ENCODE assay signal across 19 cellular contexts in the genomic region with DNA sequence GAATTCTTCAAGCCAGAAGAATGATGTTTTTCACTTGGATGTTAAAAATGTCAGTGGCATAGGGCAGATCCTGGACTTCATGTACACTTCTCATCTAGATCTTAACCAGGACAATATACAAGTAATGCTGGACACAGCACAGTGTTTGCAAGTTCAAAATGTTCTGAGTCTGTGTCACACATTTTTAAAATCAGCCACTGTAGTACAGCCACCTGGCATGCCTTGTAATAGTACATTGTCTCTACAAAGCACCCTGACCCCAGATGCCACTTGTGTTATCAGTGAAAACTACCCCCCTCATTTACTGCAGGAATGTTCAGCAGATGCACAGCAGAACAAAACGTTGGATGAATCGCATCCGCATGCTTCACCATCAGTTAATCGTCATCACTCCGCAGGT.
"Had no signal": no experiment of that assay in that cellular context is flagged by ENCODE, and none has a peak within 500 bp of the region (broad histone marks: within the 10 kb centered on the region; RNA-seq: fewer than 3 reads in every experiment).

No MANE protein-coding gene starts in this region.

- FAIRE-seq: astrocyte had no signal

- ATAC-seq: activated CD4-positive, CD25-positive, alpha-beta regulatory T cell treated with anti-CD3 and anti-CD28 coated beads, Interleukin-2, amount 50 U/mL, for 24 hours; activated CD8-positive, alpha-beta T cell treated with anti-CD3 and anti-CD28 coated beads, Interleukin-2, amount 10 ng/mL, durations not matched to agents 7 days and 5 days; activated T-cell treated with anti-CD3 and anti-CD28 coated beads, Interleukin-2, amount 50 U/mL, for 4 hours had no signal

- H3K27ac Mint-ChIP-seq: activated CD8-positive, alpha-beta T cell treated with anti-CD3 and anti-CD28 coated beads, Interleukin-2, amount 10 ng/mL, durations not matched to agents 7 days and 5 days; activated naive CD8-positive, alpha-beta T cell; T-helper 1 cell treated with Interleukin-12 subunit alpha and Interleukin-12 subunit beta and Interleukin-4 antibody, amounts not matched to agents 30 μg/mL and 1 μg/mL, for 36 hours had no signal

- H3K27me3 Mint-ChIP-seq: activated naive CD8-positive, alpha-beta T cell; brain had no signal

- H3K9me3 Mint-ChIP-seq: activated T-cell treated with anti-CD3 and anti-CD28 coated beads, Interleukin-2, amount 50 U/mL, for 4 hours; brain; T-helper 1 cell treated with Interleukin-12 subunit alpha and Interleukin-12 subunit beta and Interleukin-4 antibody, amounts not matched to agents 30 μg/mL and 1 μg/mL, for 36 hours had no signal

- H3K4me3 Mint-ChIP-seq: activated CD8-positive, alpha-beta T cell treated with anti-CD3 and anti-CD28 coated beads, Interleukin-2, amount 10 ng/mL, durations not matched to agents 7 days and 5 days; activated naive CD8-positive, alpha-beta T cell; activated T-cell treated with anti-CD3 and anti-CD28 coated beads, Interleukin-2, amount 50 U/mL, for 4 hours; brain; T-helper 1 cell treated with Interleukin-12 subunit alpha and Interleukin-12 subunit beta and Interleukin-4 antibody, amounts not matched to agents 30 μg/mL and 1 μg/mL, for 36 hours had no signal

- DNase-seq: activated CD4-positive, alpha-beta T cell treated with anti-CD3 and anti-CD28 coated beads for 4 hours; activated CD8-positive, alpha-beta T cell treated with anti-CD3 and anti-CD28 coated beads, Interleukin-2, amount 10 ng/mL, durations not matched to agents 7 days and 5 days; activated effector memory CD4-positive, alpha-beta T cell treated with anti-CD3 and anti-CD28 coated beads, Interleukin-2, amount 50 U/mL, for 16 hours; activated naive CD4-positive, alpha-beta T cell treated with Interleukin-2 at 50 U/mL for 16 hours; activated T-cell treated with anti-CD3 and anti-CD28 coated beads, Interleukin-2, amount 50 U/mL, for 4 hours; amygdala; Kasumi-1; KBM-7; NCI-H146; NCI-H187 treated with DMSO at 0.1 percent for 48 hours; NCI-H2081 treated with DMSO at 0.1 percent for 48 hours; NCI-H446; NCI-H524; SHP77 treated with DMSO at 0.1 percent for 48 hours had no signal

- H3K4me1 Mint-ChIP-seq: brain had no signal
